ENCODE assay signal across 3 cellular contexts in genomic region chr10:75502838-75503237, GRCh38.
"Had no signal": no experiment of that assay in that cellular context is flagged by ENCODE, and none has a peak within 500 bp of the region (broad histone marks: within the 10 kb centered on the region; RNA-seq: fewer than 3 reads in every experiment).

No MANE protein-coding gene starts in this region.

- ATAC-seq: GM12878 had no signal

- H3K4me3 ChIP-seq: GM12878 had no signal

- DNase-seq: GDM1, GF-D8 had no signal
